Comparison of ENCODE assay signal across 8 cellular contexts in genomic region chr10:96129387-96130325, GRCh38. TPM values are rescaled to one million over a fixed set of nuclear protein-coding genes. Genes with fewer than 3 reads are reported as not detected.
DNase-seq lines count a peak whose midpoint lies in the region; ATAC-seq, FAIRE-seq and TF ChIP-seq lines count a peak whose summit lies in the region.

Gene ZNF518A, plus strand, starts transcription at chr10:96130297. Its CDS starts 26,026 bp downstream, at chr10:96156323.

- H3K4me1 ChIP-seq in adrenal gland (replicated peaks in 1 of 2) (peaks cover 10 to 11% of the 10 kb centered on the region in 2 donors), upper lobe of left lung (peaks cover 0 to 16% (median 13%) of the 10 kb centered on the region in 4 donors)

- intact Hi-C loops in adrenal gland (cut with DNase I) (loop anchor here in 1 of 2 donors (5.0 kb wide), 1 partner anchor 37 kb away; no protein-coding TSS in a partner anchor), left cardiac atrium (cut with DNase I) (loop anchor here (1.0 to 2.0 kb wide), 2 partner anchors 39 to 41 kb away; no protein-coding TSS in a partner anchor), posterior vena cava (cut with DNase I) (loop anchor here in 1 of 2 donors (1.0 kb wide), 1 partner anchor 39 kb away; no protein-coding TSS in a partner anchor)

- TF ChIP-seq CTCF in adrenal gland (IDR thresholded peaks at IDR 0.05), result no peak
- no peak for TF ChIP-seq CTCF in upper lobe of left lung (IDR thresholded peaks at IDR 0.05)

- no peak for TF ChIP-seq EP300 in upper lobe of left lung (IDR thresholded peaks at IDR 0.05)

- ATAC-seq in HG02763 (IDR thresholded peaks at IDR 0.05; ENCODE audit: unreplicated experiment) (peak; percentile 76), left cardiac atrium (peak; percentile 98 to 99), upper lobe of left lung (ENCODE audit: low FRiP score in 2 of 2) (peak; percentile 98)

- peak; percentile 96 for FAIRE-seq in GM12892 (lab: Jason Lieb, UNC)

- H3K36me3 ChIP-seq in adrenal gland (replicated peaks in 1 of 2) (peaks cover 0 to 9% of the 10 kb centered on the region in 2 donors), upper lobe of left lung (peaks cover 0 to 16% (median 11%) of the 10 kb centered on the region in 4 donors)

- H3K9me3 ChIP-seq in adrenal gland (replicated peaks in 1 of 3), result no peaks in the 10 kb centered on the region
- no peaks in the 10 kb centered on the region for H3K9me3 ChIP-seq in upper lobe of left lung

- H3K4me3 ChIP-seq in adrenal gland (peak within 1 kb of the TSS; percentile 62 to 88 (median 72)), upper lobe of left lung (peak within 1 kb of the TSS; percentile 54 to 80 (median 66))

- DNase-seq in GM12892 (ENCODE audit: insufficient read length) (peak; percentile 65), NCI-H1417 treated with DMSO at 0.1 percent for 48 hours (lab: John Stamatoyannopoulos, UW) (peak; percentile 59), T-helper 1 cell (peak; percentile 69 to 95 (median 82)), adrenal gland (peak; percentile 91 to 97 (median 95)), left cardiac atrium (peak; percentile 95), posterior vena cava (ENCODE audit: low spot score) (peak; percentile 98), upper lobe of left lung (peak; percentile 89 to 95)

- WGBS in adrenal gland, 4 donors, result 8 to 22% (median 14%) methylated on average over 17 to 48 of the region's 48 CpGs
- 15 to 32% methylated on average over 14 to 40 of the region's 48 CpGs for WGBS in upper lobe of left lung, 2 donors

- TF ChIP-seq POLR2A in GM12892 (IDR thresholded peaks at IDR 0.05; ENCODE audit: low read depth, low read length) (peak; percentile 90), adrenal gland (IDR thresholded peaks at IDR 0.05) (peak; percentile 14 to 23), upper lobe of left lung (IDR thresholded peaks at IDR 0.05) (peak in 2 of 4 donors; percentile 31 to 72)

- H3K27me3 ChIP-seq in adrenal gland (peaks cover 12% of the 10 kb centered on the region), upper lobe of left lung (no peaks in the 10 kb centered on the region)

- H3K27ac ChIP-seq in adrenal gland (peak within 1 kb of the TSS; percentile 95 to 97 (median 96)), upper lobe of left lung (peak within 1 kb of the TSS; percentile 97 to 98 (median 98))

RNA-seq across cellular contexts. Expression of gene ZNF518A, which starts in this region (rescaled TPM):
- 10.4 TPM for polyA plus RNA-seq in GM12892 (2012; ENCODE audit: missing spikeins)
- total RNA-seq in adrenal gland, result 10 to 100 TPM in 6 of 8 donors, 1 to 10 TPM in 2; 6.3 to 30.2 (median 16.3) TPM
- 10 to 100 TPM in 2 of 3 donors, 1 to 10 TPM in 1; 7.8 to 12.1 (median 11.6) TPM for polyA plus RNA-seq in adrenal gland
- total RNA-seq in left cardiac atrium, result 10 to 100 TPM; 10.5 to 12.4 TPM
- total RNA-seq in posterior vena cava, result 10 to 100 TPM; 20.0 to 23.1 TPM
- total RNA-seq in upper lobe of left lung, result 10 to 100 TPM in 5 of 6 donors, 1 to 10 TPM in 1; 4.7 to 29.5 (median 16.7) TPM

Comparison
In these comparisons a context has a peak if more than half of its experiments do, and no peak if none do; other contexts are left out.
1. Peak in every context shown above with its lines: DNase-seq, ATAC-seq, H3K4me3 ChIP-seq and H3K27ac ChIP-seq.